In genomic region chr15:58548308-58549012, GRCh38 we compare ENCODE assay signal across 20 cellular contexts.
DNase-seq lines count a peak whose midpoint lies in the region; ATAC-seq and TF ChIP-seq lines count a peak whose summit lies in the region.
"Had no signal": no experiment of that assay in that cellular context is flagged by ENCODE, and none has a peak within 500 bp of the region (broad histone marks: within the 10 kb centered on the region; RNA-seq: fewer than 3 reads in every experiment).

No MANE protein-coding gene starts in this region.

- peak overlapping the region; percentile 73 for H4K8ac ChIP-seq in mesenchymal stem cell (ENCODE audit: low read length)

- H2BK15ac ChIP-seq in mesenchymal stem cell (ENCODE audit: low read depth, poor library complexity, severe bottlenecking), result peak overlapping the region; percentile 44

- peak overlapping the region; percentile 94 for H4K91ac ChIP-seq in mesenchymal stem cell (ENCODE audit: low read length)

- DNase-seq in activated CD8-positive, alpha-beta memory T cell treated with anti-CD3 and anti-CD28 coated beads for 24 hours, result peak; percentile 45
- DNase-seq in activated CD8-positive, alpha-beta memory T cell treated with anti-CD3 and anti-CD28 coated beads, Interleukin-2, amount 10 ng/mL, durations not matched to agents 7 days and 5 days, result no peak
- DNase-seq in endodermal cell (peak; percentile 44), mesenchymal stem cell (peak; percentile 11), type B pancreatic cell (ENCODE audit: extremely low spot score, unreplicated experiment) (no peak), NCI-H187 (lab: John Stamatoyannopoulos, UW) (no peak), NCI-H1436 treated with DMSO at 0.1 percent for 48 hours (lab: John Stamatoyannopoulos, UW) (no peak)
- DNase-seq: activated CD8-positive, alpha-beta memory T cell treated with anti-CD3 and anti-CD28 coated beads, Interleukin-2, amount 50 U/mL, for 4 hours; activated gamma-delta T cell treated with Interleukin-2 at 50 U/mL for 16 hours; amygdala; CD8-positive, alpha-beta memory T cell; cerebellar nuclear complex; DND-41; NCI-H2081 treated with DMSO at 0.1 percent for 48 hours; NCI-H526 treated with DMSO at 0.1 percent for 48 hours; OCI-M1; stimulated activated naive B cell treated with anti-CD40 and anti-IgM and Interleukin-4, amounts not matched to agents 10 μg/mL and 1 μg/mL and 100 μg/mL, for 72 hours; T-helper 9 cell had no signal

- H3K36me3 Mint-ChIP-seq in activated CD8-positive, alpha-beta memory T cell treated with anti-CD3 and anti-CD28 coated beads, Interleukin-2, amount 10 ng/mL, durations not matched to agents 7 days and 5 days, result peaks cover 11% of the 10 kb centered on the region
- H3K36me3 Mint-ChIP-seq in endodermal cell (ENCODE audit: low read depth) (no peaks in the 10 kb centered on the region), type B pancreatic cell (no peaks in the 10 kb centered on the region)
- H3K36me3 Mint-ChIP-seq: CD8-positive, alpha-beta memory T cell; stimulated activated naive B cell treated with anti-CD40 and anti-IgM and Interleukin-4, amounts not matched to agents 10 μg/mL and 1 μg/mL and 100 μg/mL, for 72 hours had no signal

- WGBS in endodermal cell (ENCODE audit: insufficient coverage in 1 of 2, insufficient read length in 1 of 2), 2 experiments, result 90 to 91% methylated on average over 21 to 26 of the region's 26 CpGs
- 93% methylated on average over 26 of the region's 26 CpGs for WGBS in mesenchymal stem cell

- H3K4me1 Mint-ChIP-seq in activated CD8-positive, alpha-beta memory T cell treated with anti-CD3 and anti-CD28 coated beads, Interleukin-2, amount 10 ng/mL, durations not matched to agents 7 days and 5 days, result peaks cover 51% of the 10 kb centered on the region
- H3K4me1 Mint-ChIP-seq in endodermal cell (peaks cover 9% of the 10 kb centered on the region), type B pancreatic cell (ENCODE audit: unreplicated experiment) (peaks cover 27% of the 10 kb centered on the region)

- H2AK5ac ChIP-seq in mesenchymal stem cell (ENCODE audit: low read length, severe bottlenecking), result peak overlapping the region; percentile 87

- H3K14ac ChIP-seq in mesenchymal stem cell (ENCODE audit: low read length in 2 of 2), result peak overlapping the region in 1 of 2 experiments; percentile 37

- no peak overlapping the region for H2BK5ac ChIP-seq in mesenchymal stem cell (ENCODE audit: low read depth, low read length, poor library complexity, severe bottlenecking)

- peak overlapping the region; percentile 68 for H2BK120ac ChIP-seq in mesenchymal stem cell (ENCODE audit: low read depth, low read length)

- no peaks in the 10 kb centered on the region for H3K27me3 Mint-ChIP-seq in activated CD8-positive, alpha-beta memory T cell treated with anti-CD3 and anti-CD28 coated beads, Interleukin-2, amount 10 ng/mL, durations not matched to agents 7 days and 5 days
- H3K27me3 Mint-ChIP-seq in endodermal cell (ENCODE audit: insufficient read depth) (no peaks in the 10 kb centered on the region), type B pancreatic cell (no peaks in the 10 kb centered on the region)

- H3K27ac ChIP-seq in endodermal cell (ENCODE audit: low read depth, low read length), result no peak overlapping the region
- no peak overlapping the region for H3K27ac ChIP-seq in mesenchymal stem cell (ENCODE audit: low read length, poor library complexity, severe bottlenecking)

- H2BK12ac ChIP-seq in mesenchymal stem cell (ENCODE audit: low read length in 2 of 2), result peak overlapping the region; percentile 86 to 97

- H3K18ac ChIP-seq in mesenchymal stem cell (ENCODE audit: low read depth in 1 of 2, low read length in 2 of 2), result peak overlapping the region; percentile 68 to 87

- peak overlapping the region; percentile 34 to 89 for H3K4ac ChIP-seq in mesenchymal stem cell (ENCODE audit: low read depth in 1 of 2, low read length in 2 of 2)

- H3K79me1 ChIP-seq in mesenchymal stem cell (replicated peaks; ENCODE audit: low read length, poor library complexity, severe bottlenecking), result no peaks in the 10 kb centered on the region

- H3K9me3 Mint-ChIP-seq in activated CD8-positive, alpha-beta memory T cell treated with anti-CD3 and anti-CD28 coated beads, Interleukin-2, amount 10 ng/mL, durations not matched to agents 7 days and 5 days (ENCODE audit: low read depth), result peaks cover 2% of the 10 kb centered on the region
- H3K9me3 Mint-ChIP-seq in endodermal cell, result no peaks in the 10 kb centered on the region
- no peaks in the 10 kb centered on the region for H3K9me3 Mint-ChIP-seq in type B pancreatic cell
- H3K9me3 Mint-ChIP-seq: CD8-positive, alpha-beta memory T cell; stimulated activated naive B cell treated with anti-CD40 and anti-IgM and Interleukin-4, amounts not matched to agents 10 μg/mL and 1 μg/mL and 100 μg/mL, for 72 hours had no signal

- CTCF ChIA-PET in activated CD8-positive, alpha-beta memory T cell treated with anti-CD3 and anti-CD28 coated beads, Interleukin-2, amount 10 ng/mL, durations not matched to agents 7 days and 5 days (lab: Charles Lee), result no interaction called here

- H2AFZ ChIP-seq in mesenchymal stem cell (ENCODE audit: low read depth, low read length), result no peak overlapping the region

- TF ChIP-seq CTCF in endodermal cell (conservative IDR thresholded peaks at IDR 0.05), result no peak
- no peak for TF ChIP-seq CTCF in type B pancreatic cell (conservative IDR thresholded peaks at IDR 0.05)

- H3K4me1 ChIP-seq in endodermal cell (ENCODE audit: control insufficient read depth, insufficient read depth, low read length) (peaks cover 3% of the 10 kb centered on the region), mesenchymal stem cell (ENCODE audit: control insufficient read depth, insufficient read depth, low read depth, low read length) (peaks cover 37% of the 10 kb centered on the region)

- H3K9ac ChIP-seq in endodermal cell (ENCODE audit: extremely low read depth, low read length, poor library complexity, severe bottlenecking), result no peak overlapping the region
- H3K9ac ChIP-seq in mesenchymal stem cell (ENCODE audit: low read length), result no peak overlapping the region

- H3K27me3 ChIP-seq in endodermal cell (ENCODE audit: control insufficient read depth, insufficient read depth, low read length, poor library complexity, severe bottlenecking) (no peaks in the 10 kb centered on the region), mesenchymal stem cell (ENCODE audit: control insufficient read depth in 1 of 2, insufficient read depth in 1 of 2, low read length in 2 of 2) (no peaks in the 10 kb centered on the region)
- H3K27me3 ChIP-seq: tibial nerve had no signal

- no peak for ATAC-seq in activated CD8-positive, alpha-beta memory T cell treated with anti-CD3 and anti-CD28 coated beads, Interleukin-2, amount 10 ng/mL, durations not matched to agents 7 days and 5 days
- no peak for ATAC-seq in HG02571 (IDR thresholded peaks at IDR 0.05; ENCODE audit: unreplicated experiment)
- ATAC-seq: stimulated activated naive B cell treated with anti-CD40 and anti-IgM and Interleukin-4, amounts not matched to agents 10 μg/mL and 1 μg/mL and 100 μg/mL, for 72 hours had no signal

- H3K36me3 ChIP-seq in endodermal cell (ENCODE audit: control insufficient read depth, insufficient read depth, low read length) (no peaks in the 10 kb centered on the region), mesenchymal stem cell (ENCODE audit: control insufficient read depth in 1 of 2, insufficient read depth in 2 of 2, low read depth in 1 of 2, low read length in 2 of 2) (peaks cover 0 to 3% of the 10 kb centered on the region in 2 experiments)
- H3K36me3 ChIP-seq: tibial nerve had no signal

- no peak overlapping the region for H3K23ac ChIP-seq in mesenchymal stem cell (ENCODE audit: low read length in 2 of 2)

- H3K27ac Mint-ChIP-seq in activated CD8-positive, alpha-beta memory T cell treated with anti-CD3 and anti-CD28 coated beads, Interleukin-2, amount 10 ng/mL, durations not matched to agents 7 days and 5 days, result no peak overlapping the region
- H3K27ac Mint-ChIP-seq in endodermal cell (no peak overlapping the region), type B pancreatic cell (peak overlapping the region; percentile 33)
- H3K27ac Mint-ChIP-seq: stimulated activated naive B cell treated with anti-CD40 and anti-IgM and Interleukin-4, amounts not matched to agents 10 μg/mL and 1 μg/mL and 100 μg/mL, for 72 hours had no signal

- no peak overlapping the region for H3K4me3 Mint-ChIP-seq in activated CD8-positive, alpha-beta memory T cell treated with anti-CD3 and anti-CD28 coated beads, Interleukin-2, amount 10 ng/mL, durations not matched to agents 7 days and 5 days
- H3K4me3 Mint-ChIP-seq in endodermal cell (no peak overlapping the region), type B pancreatic cell (no peak overlapping the region)
- H3K4me3 Mint-ChIP-seq: CD8-positive, alpha-beta memory T cell; stimulated activated naive B cell treated with anti-CD40 and anti-IgM and Interleukin-4, amounts not matched to agents 10 μg/mL and 1 μg/mL and 100 μg/mL, for 72 hours had no signal

- H3K4me3 ChIP-seq in endodermal cell (ENCODE audit: low read length), result no peak overlapping the region
- H3K4me3 ChIP-seq in mesenchymal stem cell (ENCODE audit: insufficient read depth in 1 of 2, low read depth in 1 of 2, low read length in 2 of 2), result no peak overlapping the region
- H3K4me3 ChIP-seq: tibial nerve had no signal

- no peak overlapping the region for H3K4me2 ChIP-seq in mesenchymal stem cell (ENCODE audit: low read length, poor library complexity, severe bottlenecking)

- H3K9me3 ChIP-seq in endodermal cell (ENCODE audit: control insufficient read depth, low read length) (no peaks in the 10 kb centered on the region), mesenchymal stem cell (ENCODE audit: control insufficient read depth, low read length) (no peaks in the 10 kb centered on the region)
- H3K9me3 ChIP-seq: tibial nerve had no signal

Comparison
In these comparisons a context has a peak if more than half of its experiments do, and no peak if none do; other contexts are left out.
1. DNase-seq: peak in activated CD8-positive, alpha-beta memory T cell treated with anti-CD3 and anti-CD28 coated beads for 24 hours (single experiment), endodermal cell (single experiment) and mesenchymal stem cell (single experiment); none in activated CD8-positive, alpha-beta memory T cell treated with anti-CD3 and anti-CD28 coated beads, Interleukin-2, amount 10 ng/mL, durations not matched to agents 7 days and 5 days (single experiment), type B pancreatic cell (single experiment), NCI-H187 (0 of 2) and NCI-H1436 treated with DMSO at 0.1 percent for 48 hours (single experiment).